In genomic region chr20:57205625-57206219, GRCh38 we compare ENCODE assay signal across 15 cellular contexts.
DNase-seq lines count a peak whose midpoint lies in the region; ATAC-seq and TF ChIP-seq lines count a peak whose summit lies in the region.
"Had no signal": no experiment of that assay in that cellular context is flagged by ENCODE, and none has a peak within 500 bp of the region (broad histone marks: within the 10 kb centered on the region; RNA-seq: fewer than 3 reads in every experiment).

No MANE protein-coding gene starts in this region.

- H4K20me1 ChIP-seq in PC-3 (ENCODE audit: low read length), result no peaks in the 10 kb centered on the region

- ATAC-seq in PC-3, result peak; percentile 97
- ATAC-seq in GM18517 (IDR thresholded peaks at IDR 0.05; ENCODE audit: unreplicated experiment), result no peak
- ATAC-seq in HG02571 (IDR thresholded peaks at IDR 0.05; ENCODE audit: unreplicated experiment), result no peak
- no peak for ATAC-seq in HG02852 (IDR thresholded peaks at IDR 0.05; ENCODE audit: unreplicated experiment)
- ATAC-seq: heart right ventricle; stimulated activated effector memory CD8-positive, alpha-beta T cell treated with anti-CD3 and anti-CD28 coated beads, Interleukin-12 subunit alpha, Interleukin-12 subunit beta, amount 100 ng/mL, for 72 hours had no signal

- H3K27me3 ChIP-seq in PC-3 (ENCODE audit: low read length) (no peaks in the 10 kb centered on the region), esophagus (ENCODE audit: control insufficient read depth in 1 of 2, insufficient read depth in 2 of 2, low read length in 2 of 2) (no peaks in the 10 kb centered on the region)
- H3K27me3 ChIP-seq: pancreas had no signal

- intact Hi-C loops in PC-3 (cut with micrococcal nuclease), result no loop called here

- POLR2A ChIA-PET in PC-3 (lab: Charles Lee; ENCODE audit: unreplicated experiment), result no interaction called here

- H3K4me2 ChIP-seq in PC-3 (ENCODE audit: low read length), result peak overlapping the region; percentile 55

- H3K4me3 ChIP-seq in PC-3 (ENCODE audit: low read length), result peak overlapping the region; percentile 11; the same call in 1 of the 2 replicates
- H3K4me3 ChIP-seq in esophagus (ENCODE audit: low read depth in 1 of 2, low read length in 2 of 2), result no peak overlapping the region
- H3K4me3 ChIP-seq: coronary artery, heart right ventricle, lower lobe of right lung, pancreas had no signal

- H3K36me3 ChIP-seq in PC-3 (ENCODE audit: low read depth, low read length) (no peaks in the 10 kb centered on the region), esophagus (ENCODE audit: control insufficient read depth in 2 of 2, insufficient read depth in 2 of 2, low read length in 1 of 2) (peaks cover 0 to 3% of the 10 kb centered on the region in 2 donors)
- H3K36me3 ChIP-seq: heart right ventricle, lower lobe of right lung, pancreas had no signal

- H3K9ac ChIP-seq in PC-3 (ENCODE audit: low read length), result peak overlapping the region; percentile 61

- H3K27ac ChIP-seq in PC-3 (ENCODE audit: low read length), result peak overlapping the region; percentile 90
- peak overlapping the region; percentile 20 to 34 for H3K27ac ChIP-seq in esophagus (ENCODE audit: low read depth in 2 of 2, low read length in 1 of 2)
- H3K27ac ChIP-seq: coronary artery, heart right ventricle, lower lobe of right lung, pancreas had no signal

- 0 out of 2 replicates have a peak, but pooled peaks cover 3% of the 10 kb centered on the region for H3K9me3 ChIP-seq in PC-3 (ENCODE audit: low read length)
- H3K9me3 ChIP-seq in esophagus (ENCODE audit: control insufficient read depth in 2 of 2, insufficient read depth in 1 of 2, low read depth in 1 of 2, low read length in 1 of 2), result peaks cover 0 to 2% of the 10 kb centered on the region in 2 donors
- H3K9me3 ChIP-seq: lower lobe of right lung, pancreas had no signal

- peak; percentile 83 for DNase-seq in Daoy (ENCODE audit: low read depth)
- DNase-seq in PC-3, result peak; percentile 95
- peak; percentile 56 for DNase-seq in non-pigmented ciliary epithelial cell (ENCODE audit: low read depth)
- no peak for DNase-seq in medulla oblongata (ENCODE audit: extremely low spot score)
- DNase-seq: activated naive CD4-positive, alpha-beta T cell treated with anti-CD3 and anti-CD28 coated beads, Interleukin-2, amount 10 ng/mL, durations not matched to agents 7 days and 5 days; CD8-positive, alpha-beta memory T cell; heart right ventricle; lower lobe of right lung had no signal

- no TSS peak for BruUV-seq in PC-3 (replicated peaks; lab: Mats Ljungman, UMichigan)

- peaks cover 22% of the 10 kb centered on the region for H3K4me1 ChIP-seq in PC-3 (ENCODE audit: insufficient read depth, low read length)
- H3K4me1 ChIP-seq in esophagus (ENCODE audit: control insufficient read depth in 2 of 2, insufficient read depth in 2 of 2, low read length in 1 of 2), result peaks cover 0 to 5% of the 10 kb centered on the region in 2 donors
- H3K4me1 ChIP-seq: lower lobe of right lung had no signal

- TF ChIP-seq CTCF in PC-3 (conservative IDR thresholded peaks at IDR 0.05; ENCODE audit: low read depth, low read length), result no peak

- CTCF ChIA-PET in PC-3 (lab: Charles Lee), result no interaction called here

- H3K9me2 ChIP-seq in PC-3 (replicated peaks; ENCODE audit: low read length), result no peaks in the 10 kb centered on the region

- H2AFZ ChIP-seq in PC-3 (ENCODE audit: low read length), result peak overlapping the region; percentile 26; the same call in 1 of the 2 replicates

- WGBS in esophagus, 2 donors, result 47 to 53% methylated on average over 12 of the region's 12 CpGs

- no peaks in the 10 kb centered on the region for H3F3A ChIP-seq in PC-3 (ENCODE audit: low read length, unreplicated experiment)

- no peaks in the 10 kb centered on the region for H3K79me2 ChIP-seq in PC-3 (ENCODE audit: low read length)
